In the genomic region with DNA sequence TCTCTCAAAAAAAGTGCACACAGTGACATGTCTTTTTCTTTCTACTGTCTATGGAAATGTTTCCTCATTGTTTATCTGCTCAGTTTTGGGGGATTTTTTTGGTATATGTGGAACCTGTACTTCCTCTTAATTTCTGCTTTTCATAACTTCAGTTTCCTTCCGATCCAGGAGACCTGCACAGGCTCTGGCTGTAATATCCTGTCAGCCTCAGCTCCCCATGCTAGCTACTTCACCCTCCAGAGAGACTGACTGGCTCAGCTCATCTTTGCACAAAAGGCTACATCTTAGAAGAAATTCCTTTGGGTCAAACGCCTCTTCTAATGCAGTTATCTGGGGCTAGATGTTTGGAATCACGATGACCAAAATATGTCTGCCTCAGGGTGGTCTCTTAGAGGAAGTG, we compare ENCODE assay signal across 25 cellular contexts.
DNase-seq lines count a peak whose midpoint lies in the region; TF ChIP-seq lines count a peak whose summit lies in the region.
"Had no signal": no experiment of that assay in that cellular context is flagged by ENCODE, and none has a peak within 500 bp of the region (broad histone marks: within the 10 kb centered on the region; RNA-seq: fewer than 3 reads in every experiment).

No MANE protein-coding gene starts in this region.

- peak overlapping the region; percentile 29 for H3K27ac Mint-ChIP-seq in MCF 10A (ENCODE audit: low read depth, unreplicated experiment)
- H3K27ac Mint-ChIP-seq in activated T-helper 1 cell treated with anti-CD3 and anti-CD28 coated beads, Interleukin-12 subunit alpha, Interleukin-12 subunit beta, Interleukin-2, Interleukin-4 antibody, amounts not matched to agents 30 ng/mL and 10 ng/mL and 1 ng/mL, durations not matched to agents 14 hours and 24 hours and 36 hours: no peak overlapping the region
- H3K27ac Mint-ChIP-seq: CD4-positive, CD25-positive, alpha-beta regulatory T cell had no signal

- peaks cover 7% of the 10 kb centered on the region for H3K36me3 Mint-ChIP-seq in MCF 10A (ENCODE audit: insufficient read depth, unreplicated experiment)
- no peaks in the 10 kb centered on the region for H3K36me3 Mint-ChIP-seq in activated T-helper 1 cell treated with anti-CD3 and anti-CD28 coated beads, Interleukin-12 subunit alpha, Interleukin-12 subunit beta, Interleukin-2, Interleukin-4 antibody, amounts not matched to agents 30 ng/mL and 10 ng/mL and 1 ng/mL, durations not matched to agents 14 hours and 24 hours and 36 hours (ENCODE audit: low read depth)
- H3K36me3 Mint-ChIP-seq: CD4-positive, CD25-positive, alpha-beta regulatory T cell had no signal

- peaks cover 10% of the 10 kb centered on the region for H3K9me3 Mint-ChIP-seq in MCF 10A (ENCODE audit: unreplicated experiment)
- peaks cover 5% of the 10 kb centered on the region for H3K9me3 Mint-ChIP-seq in activated T-helper 1 cell treated with anti-CD3 and anti-CD28 coated beads, Interleukin-12 subunit alpha, Interleukin-12 subunit beta, Interleukin-2, Interleukin-4 antibody, amounts not matched to agents 30 ng/mL and 10 ng/mL and 1 ng/mL, durations not matched to agents 14 hours and 24 hours and 36 hours

- peaks cover 16% of the 10 kb centered on the region for H3K4me1 Mint-ChIP-seq in MCF 10A (ENCODE audit: insufficient read depth, unreplicated experiment)
- H3K4me1 Mint-ChIP-seq in activated T-helper 1 cell treated with anti-CD3 and anti-CD28 coated beads, Interleukin-12 subunit alpha, Interleukin-12 subunit beta, Interleukin-2, Interleukin-4 antibody, amounts not matched to agents 30 ng/mL and 10 ng/mL and 1 ng/mL, durations not matched to agents 14 hours and 24 hours and 36 hours (ENCODE audit: low read depth): no peaks in the 10 kb centered on the region
- H3K4me1 Mint-ChIP-seq: CD4-positive, CD25-positive, alpha-beta regulatory T cell; H9 had no signal

- H3K27me3 ChIP-seq in breast epithelium: no peaks in the 10 kb centered on the region
- H3K27me3 ChIP-seq: BE2C, MG63, Peyer's patch had no signal

- no peak for TF ChIP-seq CTCF in MCF 10A (IDR thresholded peaks at IDR 0.05; ENCODE audit: unreplicated experiment)
- no peak for TF ChIP-seq CTCF in breast epithelium (IDR thresholded peaks at IDR 0.05)

- H3K27me3 Mint-ChIP-seq in MCF 10A (ENCODE audit: insufficient read depth, unreplicated experiment): no peaks in the 10 kb centered on the region
- H3K27me3 Mint-ChIP-seq in activated T-helper 1 cell treated with anti-CD3 and anti-CD28 coated beads, Interleukin-12 subunit alpha, Interleukin-12 subunit beta, Interleukin-2, Interleukin-4 antibody, amounts not matched to agents 30 ng/mL and 10 ng/mL and 1 ng/mL, durations not matched to agents 14 hours and 24 hours and 36 hours (ENCODE audit: insufficient read depth): peaks cover 2% of the 10 kb centered on the region
- H3K27me3 Mint-ChIP-seq: CD4-positive, CD25-positive, alpha-beta regulatory T cell had no signal

- intact Hi-C loops in MCF 10A (cut with micrococcal nuclease): no loop called here
- intact Hi-C loops in breast epithelium (cut with DNase I; ENCODE audit: low total_unique reads): no loop called here
- intact Hi-C loops in activated T-helper 1 cell treated with anti-CD3 and anti-CD28 coated beads, Interleukin-12 subunit alpha, Interleukin-12 subunit beta, Interleukin-2, Interleukin-4 antibody, amounts not matched to agents 30 ng/mL and 10 ng/mL and 1 ng/mL, durations not matched to agents 14 hours and 24 hours and 36 hours (cut with micrococcal nuclease): no loop called here

- no peaks in the 10 kb centered on the region for H3K36me3 ChIP-seq in breast epithelium
- H3K36me3 ChIP-seq: BE2C, MG63, Peyer's patch had no signal

- no peaks in the 10 kb centered on the region for H3K9me3 ChIP-seq in breast epithelium
- H3K9me3 ChIP-seq: BE2C, Peyer's patch had no signal

- POLR2A ChIA-PET in MCF 10A (lab: Yijun Ruan, JAX): interaction anchor here (0.6 kb wide), 1 partner anchor 214 kb away, joined by 4 read pairs; no protein-coding TSS in a partner anchor

- CTCF ChIA-PET in MCF 10A (lab: Yijun Ruan, JAX): interaction anchor here (1.0 kb wide), 1 partner anchor 310 kb away, joined by 3 read pairs; no protein-coding TSS in a partner anchor

- TF ChIP-seq POLR2A in breast epithelium (IDR thresholded peaks at IDR 0.05): no peak

- DNase-seq in MCF 10A (ENCODE audit: unreplicated experiment): no peak
- no peak for DNase-seq in breast epithelium (ENCODE audit: low spot score in 2 of 2)
- peak; percentile 7 for DNase-seq in MV-4-11 (lab: John Stamatoyannopoulos, UW)
- DNase-seq in SKM-1 treated with dmso at 0.1 percent for 144 hours (lab: John Stamatoyannopoulos, UW; ENCODE audit: unreplicated experiment): peak; percentile 55
- DNase-seq in NCI-H82 (lab: John Stamatoyannopoulos, UW): no peak
- no peak for DNase-seq in activated T-helper 1 cell treated with anti-CD3 and anti-CD28 coated beads, Interleukin-12 subunit alpha, Interleukin-12 subunit beta, Interleukin-2, Interleukin-4 antibody, amounts not matched to agents 30 ng/mL and 10 ng/mL and 1 ng/mL, durations not matched to agents 14 hours and 24 hours and 36 hours (ENCODE audit: low spot score)
- no peak for DNase-seq in activated CD4-positive, alpha-beta T cell treated with anti-CD3 and anti-CD28 coated beads, Interleukin-2, amount 50 U/mL, for 48 hours
- DNase-seq: BE2C; CD4-positive, CD25-positive, alpha-beta regulatory T cell; DMS153; DND-41; H9; MG63; NCI-H1105; NCI-H1436 treated with DMSO at 0.1 percent for 48 hours; NCI-H187 treated with DMSO at 0.1 percent for 48 hours; NCI-H2107; NCI-H524; NCI-H774; NK-92 treated with Interleukin-12 subunit alpha and Interleukin-12 subunit beta, amount 100 ng/mL, for 24 hours; Peyer's patch; SHP77 treated with DMSO at 0.1 percent for 48 hours; SW 1271 had no signal

- no peaks in the 10 kb centered on the region for H3K4me1 ChIP-seq in breast epithelium
- H3K4me1 ChIP-seq: BE2C, Peyer's patch had no signal

- no TSS peak for BruUV-seq in MCF 10A (replicated peaks; lab: Mats Ljungman, UMichigan)

- no peak overlapping the region for H3K4me3 ChIP-seq in breast epithelium
- H3K4me3 ChIP-seq: K562, MG63, Peyer's patch had no signal

- no peak overlapping the region for H3K27ac ChIP-seq in breast epithelium
- H3K27ac ChIP-seq: 22Rv1, Peyer's patch had no signal

- no peak overlapping the region for H3K4me3 Mint-ChIP-seq in MCF 10A (ENCODE audit: unreplicated experiment)
- H3K4me3 Mint-ChIP-seq in activated T-helper 1 cell treated with anti-CD3 and anti-CD28 coated beads, Interleukin-12 subunit alpha, Interleukin-12 subunit beta, Interleukin-2, Interleukin-4 antibody, amounts not matched to agents 30 ng/mL and 10 ng/mL and 1 ng/mL, durations not matched to agents 14 hours and 24 hours and 36 hours: no peak overlapping the region
- H3K4me3 Mint-ChIP-seq: CD4-positive, CD25-positive, alpha-beta regulatory T cell; H9 had no signal

Comparison
In these comparisons a context has a peak if more than half of its experiments do, and no peak if none do; other contexts are left out.
1. DNase-seq: peak in MV-4-11 (single experiment) and SKM-1 treated with dmso at 0.1 percent for 144 hours (single experiment); none in MCF 10A (single experiment), breast epithelium (0 of 2), NCI-H82 (single experiment), activated T-helper 1 cell treated with anti-CD3 and anti-CD28 coated beads, Interleukin-12 subunit alpha, Interleukin-12 subunit beta, Interleukin-2, Interleukin-4 antibody, amounts not matched to agents 30 ng/mL and 10 ng/mL and 1 ng/mL, durations not matched to agents 14 hours and 24 hours and 36 hours (single experiment) and activated CD4-positive, alpha-beta T cell treated with anti-CD3 and anti-CD28 coated beads, Interleukin-2, amount 50 U/mL, for 48 hours (0 of 2).